8 cellular contexts compared by ENCODE assay signal in the genomic region with DNA sequence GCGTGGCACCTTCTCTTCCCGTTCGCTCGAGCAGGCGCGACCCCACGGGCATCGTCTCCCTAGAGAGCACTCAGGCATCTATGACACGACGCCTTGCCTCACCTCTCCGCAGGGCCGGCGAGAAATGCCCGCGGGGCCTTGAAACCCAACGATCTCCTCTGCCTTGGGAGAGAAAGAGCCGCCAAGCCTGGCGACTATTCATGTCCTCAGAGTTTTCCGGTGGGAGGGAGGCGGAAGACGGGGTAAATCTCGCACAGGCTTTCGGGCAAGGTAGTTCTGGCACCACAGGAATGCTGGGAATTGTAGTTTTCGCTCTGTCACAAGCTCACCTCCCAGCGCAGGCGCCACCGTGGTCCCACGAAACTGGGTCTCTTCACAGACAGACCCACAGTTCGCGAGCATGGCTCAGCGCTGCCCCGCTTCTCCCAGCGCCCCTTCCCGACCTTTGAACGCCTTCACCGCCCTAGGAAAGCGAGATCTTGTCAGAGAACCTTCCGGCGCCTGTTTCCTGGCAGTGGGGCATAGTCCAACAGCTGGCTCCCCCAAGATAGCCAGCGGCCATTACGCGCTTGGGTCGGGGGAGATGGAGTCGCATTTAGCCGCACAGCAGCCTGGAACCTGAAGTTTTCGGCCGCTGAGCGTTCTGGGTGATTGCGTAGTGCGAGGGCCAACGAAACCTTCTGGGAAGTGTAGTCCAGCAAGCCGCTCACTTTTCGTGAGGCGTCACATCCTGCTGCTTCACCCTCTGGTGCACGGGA. TPM values are rescaled to one million over a fixed set of nuclear protein-coding genes. Genes with fewer than 3 reads are reported as not detected.
DNase-seq lines count a peak whose midpoint lies in the region; ATAC-seq lines count a peak whose summit lies in the region.

A gene with protein sequence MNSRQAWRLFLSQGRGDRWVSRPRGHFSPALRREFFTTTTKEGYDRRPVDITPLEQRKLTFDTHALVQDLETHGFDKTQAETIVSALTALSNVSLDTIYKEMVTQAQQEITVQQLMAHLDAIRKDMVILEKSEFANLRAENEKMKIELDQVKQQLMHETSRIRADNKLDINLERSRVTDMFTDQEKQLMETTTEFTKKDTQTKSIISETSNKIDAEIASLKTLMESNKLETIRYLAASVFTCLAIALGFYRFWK (minus strand): TSS at position 597 of the 758 bp plus-strand sequence. CDS start 395 bp downstream, at position 202.

- peak; percentile 79 for ATAC-seq in GM19043 (IDR thresholded peaks at IDR 0.05; ENCODE audit: low read depth, unreplicated experiment)
- peak; percentile 89 for ATAC-seq in HG03378 (IDR thresholded peaks at IDR 0.05; ENCODE audit: unreplicated experiment)

- DNase-seq in AG20443 (ENCODE audit: low spot score) (peak; percentile 95), NCI-H460 (ENCODE audit: extremely low read depth, low read depth) (peak; percentile 95), cerebellar nuclear complex (lab: John Stamatoyannopoulos, UW) (peak; percentile 81 to 91), islet precursor cell (peak; percentile 99)
- peak; percentile 83 for DNase-seq in activated CD4-positive, CD25-positive, alpha-beta regulatory T cell treated with anti-CD3 and anti-CD28 coated beads, Interleukin-2, amount 50 U/mL, for 72 hours
- peak; percentile 86 to 89 (median 88) for DNase-seq in stimulated activated CD4-positive, alpha-beta T cell treated with anti-CD3 and anti-CD28 coated beads, Interleukin-12 subunit alpha, Interleukin-12 subunit beta, amount 100 ng/mL, for 48 hours (ENCODE audit: low read depth in 2 of 3, low spot score in 1 of 3)

RNA-seq across cellular contexts. Expression of the gene that starts here (rescaled TPM):
- 60.7 and 74.3 TPM in 2 replicates for total RNA-seq in NCI-H460 (2014; rRNA removed; shearing (Covaris generic))
- polyA plus RNA-seq in NCI-H460 (2014; cell fraction: nucleus; rRNA removed) = 26.3 and 32.8 TPM in 2 replicates

Comparison
In these comparisons a context has a peak if more than half of its experiments do, and no peak if none do; other contexts are left out.
1. Peak in every context shown above with its lines: DNase-seq and ATAC-seq.